In genomic region chr9:20640331-20641187, GRCh38 we compare ENCODE assay signal across 8 cellular contexts. TPM values are rescaled to one million over a fixed set of nuclear protein-coding genes. Genes with fewer than 3 reads are reported as not detected.
A peak's percentile ranks its signal among the peaks of the same experiment; 100 is the strongest.
DNase-seq lines count a peak whose midpoint lies in the region; ATAC-seq and TF ChIP-seq lines count a peak whose summit lies in the region.

No MANE protein-coding gene starts in this region.

- peak overlapping the region; percentile 18 for H3K4me3 Mint-ChIP-seq in activated CD8-positive, alpha-beta T cell treated with anti-CD3 and anti-CD28 coated beads for 36 hours

- H3K9me3 Mint-ChIP-seq in activated CD8-positive, alpha-beta T cell treated with anti-CD3 and anti-CD28 coated beads for 36 hours, result no peaks in the 10 kb centered on the region

- DNase-seq in NCI-H146 treated with DMSO at 0.1 percent for 48 hours (lab: John Stamatoyannopoulos, UW; ENCODE audit: unreplicated experiment), result peak; percentile 48
- DNase-seq in activated CD8-positive, alpha-beta T cell treated with anti-CD3 and anti-CD28 coated beads for 36 hours, result peak; percentile 87
- peak; percentile 53 for DNase-seq in fibroblast of mammary gland (ENCODE audit: low read depth)
- peak; percentile 74 for DNase-seq in stimulated activated CD4-positive, alpha-beta T cell treated with anti-CD3 and anti-CD28 coated beads, Interleukin-1b, Interleukin-23, amount 100 ng/mL, for 48 hours
- DNase-seq in SIG-M5 treated with dmso at 0.1 percent for 504 hours (lab: John Stamatoyannopoulos, UW; ENCODE audit: unreplicated experiment), result no peak
- no peak for DNase-seq in SHP77 (lab: John Stamatoyannopoulos, UW)

- POLR2A ChIA-PET in activated CD8-positive, alpha-beta T cell treated with anti-CD3 and anti-CD28 coated beads for 36 hours (lab: Charles Lee), result interaction anchor here (1.0 to 1.5 kb wide), 4 partner anchors 9 to 44 kb away, joined by 3 to 7 read pairs (median 4); partner anchors contain the start of genes FOCAD and MLLT3

- no peak for TF ChIP-seq CTCF in activated CD8-positive, alpha-beta T cell treated with anti-CD3 and anti-CD28 coated beads for 36 hours (IDR thresholded peaks at IDR 0.05)
- TF ChIP-seq CTCF in fibroblast of mammary gland (conservative IDR thresholded peaks at IDR 0.05; ENCODE audit: control insufficient read depth, insufficient read depth, low read depth, low read length), result no peak

- peaks cover 13% of the 10 kb centered on the region for H3K4me1 Mint-ChIP-seq in activated CD8-positive, alpha-beta T cell treated with anti-CD3 and anti-CD28 coated beads for 36 hours (ENCODE audit: low read depth)

- intact Hi-C loops in activated CD8-positive, alpha-beta T cell treated with anti-CD3 and anti-CD28 coated beads for 36 hours (cut with micrococcal nuclease), result no loop called here

- ATAC-seq in GM18519 (IDR thresholded peaks at IDR 0.05; ENCODE audit: low FRiP score, unreplicated experiment) (peak; percentile 82), HG02623 (IDR thresholded peaks at IDR 0.05; ENCODE audit: unreplicated experiment) (peak; percentile 89)
- peak; percentile 97 for ATAC-seq in activated CD8-positive, alpha-beta T cell treated with anti-CD3 and anti-CD28 coated beads for 36 hours

- H3K27me3 Mint-ChIP-seq in activated CD8-positive, alpha-beta T cell treated with anti-CD3 and anti-CD28 coated beads for 36 hours, result peaks cover 2% of the 10 kb centered on the region

- CTCF ChIA-PET in activated CD8-positive, alpha-beta T cell treated with anti-CD3 and anti-CD28 coated beads for 36 hours (lab: Charles Lee), result interaction anchor here (0.7 to 5.8 kb wide), 5 partner anchors 9 to 301 kb away, joined by 3 to 32 read pairs (median 4); no protein-coding TSS in a partner anchor

- no peaks in the 10 kb centered on the region for H3K36me3 Mint-ChIP-seq in activated CD8-positive, alpha-beta T cell treated with anti-CD3 and anti-CD28 coated beads for 36 hours (ENCODE audit: low read depth)

- H3K27ac Mint-ChIP-seq in activated CD8-positive, alpha-beta T cell treated with anti-CD3 and anti-CD28 coated beads for 36 hours, result peak overlapping the region; percentile 27

- no peak overlapping the region for H3K4me3 ChIP-seq in fibroblast of mammary gland (ENCODE audit: control insufficient read depth, low read depth, low read length)

RNA-seq across cellular contexts. Expression of gene MLLT3, which starts 18.3 kb away (rescaled TPM):
- total RNA-seq in activated CD8-positive, alpha-beta T cell treated with anti-CD3 and anti-CD28 coated beads for 36 hours, result 10 to 100 TPM; 59.1 to 60.8 TPM

RNA-seq across cellular contexts. Expression of gene FOCAD, which starts 43.5 kb away (rescaled TPM):
- total RNA-seq in activated CD8-positive, alpha-beta T cell treated with anti-CD3 and anti-CD28 coated beads for 36 hours, result 10 to 100 TPM; 37.3 to 42.8 TPM

Comparison
In these comparisons a context has a peak if more than half of its experiments do, and no peak if none do; other contexts are left out.
1. DNase-seq: peak in NCI-H146 treated with DMSO at 0.1 percent for 48 hours (single experiment), activated CD8-positive, alpha-beta T cell treated with anti-CD3 and anti-CD28 coated beads for 36 hours (single experiment), fibroblast of mammary gland (single experiment) and stimulated activated CD4-positive, alpha-beta T cell treated with anti-CD3 and anti-CD28 coated beads, Interleukin-1b, Interleukin-23, amount 100 ng/mL, for 48 hours (single experiment); none in SIG-M5 treated with dmso at 0.1 percent for 504 hours (single experiment) and SHP77 (0 of 2).
2. Peak in every context shown above with its lines, with median percentiles within 50 percentile points of each other: ATAC-seq.